Comparison of ENCODE assay signal across 8 cellular contexts in genomic region chr1:91020486-91020885, GRCh38. TPM values are rescaled to one million over a fixed set of nuclear protein-coding genes. Genes with fewer than 3 reads are reported as not detected.
A peak's percentile ranks its signal among the peaks of the same experiment; 100 is the strongest.
DNase-seq lines count a peak whose midpoint lies in the region; ATAC-seq and TF ChIP-seq lines count a peak whose summit lies in the region.

No MANE protein-coding gene starts in this region.

- H3K4me3 ChIP-seq in suprapubic skin = peak overlapping the region; percentile 68

- H3K4me3 Mint-ChIP-seq in T-helper 2 cell treated with Interferon-gamma antibody and Interleukin-4, amounts not matched to agents 5 μg/mL and 100 μg/mL, for 36 hours = peak overlapping the region; percentile 95
- H3K4me3 Mint-ChIP-seq in activated naive CD8-positive, alpha-beta T cell treated with anti-CD3 and anti-CD28 coated beads for 36 hours = peak overlapping the region; percentile 96
- H3K4me3 Mint-ChIP-seq in immature natural killer cell = peak overlapping the region; percentile 89 to 96 (median 95)

- peak overlapping the region; percentile 99 for H3K27ac Mint-ChIP-seq in T-helper 2 cell treated with Interferon-gamma antibody and Interleukin-4, amounts not matched to agents 5 μg/mL and 100 μg/mL, for 36 hours
- H3K27ac Mint-ChIP-seq in activated naive CD8-positive, alpha-beta T cell treated with anti-CD3 and anti-CD28 coated beads for 36 hours = peak overlapping the region; percentile 99
- peak overlapping the region; percentile 96 to 99 (median 98) for H3K27ac Mint-ChIP-seq in immature natural killer cell

- no peak for DNase-seq in T-helper 2 cell treated with Interferon-gamma antibody and Interleukin-4, amounts not matched to agents 5 μg/mL and 100 μg/mL, for 36 hours (ENCODE audit: low spot score)
- DNase-seq in T-helper 2 cell (no peak), immature natural killer cell (no peak), suprapubic skin (ENCODE audit: low spot score in 2 of 2) (no peak), NCI-H1092 treated with DMSO at 0.1 percent for 48 hours (lab: John Stamatoyannopoulos, UW) (no peak)
- no peak for DNase-seq in activated naive CD8-positive, alpha-beta T cell treated with anti-CD3 and anti-CD28 coated beads for 36 hours
- DNase-seq in stimulated activated CD4-positive, alpha-beta T cell treated with anti-CD3 and anti-CD28 coated beads, Interleukin-2, amount 100 ng/mL, for 48 hours = no peak

- 38% methylated on average over 4 of the region's 4 CpGs for WGBS in suprapubic skin

- no peaks in the 10 kb centered on the region for H3K9me3 Mint-ChIP-seq in T-helper 2 cell treated with Interferon-gamma antibody and Interleukin-4, amounts not matched to agents 5 μg/mL and 100 μg/mL, for 36 hours
- H3K9me3 Mint-ChIP-seq in activated naive CD8-positive, alpha-beta T cell treated with anti-CD3 and anti-CD28 coated beads for 36 hours = no peaks in the 10 kb centered on the region
- no peaks in the 10 kb centered on the region for H3K9me3 Mint-ChIP-seq in immature natural killer cell

- peaks cover 43% of the 10 kb centered on the region for H3K4me1 ChIP-seq in suprapubic skin

- no peaks in the 10 kb centered on the region for H3K9me3 ChIP-seq in suprapubic skin

- no peak for ATAC-seq in GM18873 (IDR thresholded peaks at IDR 0.05; ENCODE audit: low FRiP score, unreplicated experiment)

- TF ChIP-seq POLR2A in suprapubic skin (IDR thresholded peaks at IDR 0.05) = no peak

- TF ChIP-seq EP300 in suprapubic skin (IDR thresholded peaks at IDR 0.05) = no peak

- H3K27ac ChIP-seq in suprapubic skin = no peak overlapping the region

- no peaks in the 10 kb centered on the region for H3K27me3 Mint-ChIP-seq in T-helper 2 cell treated with Interferon-gamma antibody and Interleukin-4, amounts not matched to agents 5 μg/mL and 100 μg/mL, for 36 hours (ENCODE audit: low read depth)
- no peaks in the 10 kb centered on the region for H3K27me3 Mint-ChIP-seq in activated naive CD8-positive, alpha-beta T cell treated with anti-CD3 and anti-CD28 coated beads for 36 hours
- peaks cover 8 to 16% (median 13%) of the 10 kb centered on the region in 3 donors for H3K27me3 Mint-ChIP-seq in immature natural killer cell (ENCODE audit: low read depth in 3 of 3)

- TF ChIP-seq CTCF in suprapubic skin (IDR thresholded peaks at IDR 0.05) = no peak

- peaks cover 31% of the 10 kb centered on the region for H3K36me3 Mint-ChIP-seq in T-helper 2 cell treated with Interferon-gamma antibody and Interleukin-4, amounts not matched to agents 5 μg/mL and 100 μg/mL, for 36 hours (ENCODE audit: low read depth)
- peaks cover 39% of the 10 kb centered on the region for H3K36me3 Mint-ChIP-seq in activated naive CD8-positive, alpha-beta T cell treated with anti-CD3 and anti-CD28 coated beads for 36 hours
- H3K36me3 Mint-ChIP-seq in immature natural killer cell = no peaks in the 10 kb centered on the region

- peaks cover 35% of the 10 kb centered on the region for H3K4me1 Mint-ChIP-seq in T-helper 2 cell treated with Interferon-gamma antibody and Interleukin-4, amounts not matched to agents 5 μg/mL and 100 μg/mL, for 36 hours (ENCODE audit: low read depth)
- peaks cover 64% of the 10 kb centered on the region for H3K4me1 Mint-ChIP-seq in activated naive CD8-positive, alpha-beta T cell treated with anti-CD3 and anti-CD28 coated beads for 36 hours
- peaks cover 55 to 69% of the 10 kb centered on the region in 2 donors for H3K4me1 Mint-ChIP-seq in immature natural killer cell

- H3K27me3 ChIP-seq in suprapubic skin = no peaks in the 10 kb centered on the region

- no peaks in the 10 kb centered on the region for H3K36me3 ChIP-seq in suprapubic skin

RNA-seq across cellular contexts. Expression of gene ZNF644, which starts 1.3 kb away (rescaled TPM):
- 10 to 100 TPM; 41.6 to 44.7 TPM for total RNA-seq in activated naive CD8-positive, alpha-beta T cell treated with anti-CD3 and anti-CD28 coated beads for 36 hours
- 10 to 100 TPM; 32.6 to 53.9 (median 34.0) TPM for polyA plus RNA-seq in immature natural killer cell
- total RNA-seq in suprapubic skin = 10 to 100 TPM; 38.2 to 79.3 (median 41.0) TPM
